In the genomic region with DNA sequence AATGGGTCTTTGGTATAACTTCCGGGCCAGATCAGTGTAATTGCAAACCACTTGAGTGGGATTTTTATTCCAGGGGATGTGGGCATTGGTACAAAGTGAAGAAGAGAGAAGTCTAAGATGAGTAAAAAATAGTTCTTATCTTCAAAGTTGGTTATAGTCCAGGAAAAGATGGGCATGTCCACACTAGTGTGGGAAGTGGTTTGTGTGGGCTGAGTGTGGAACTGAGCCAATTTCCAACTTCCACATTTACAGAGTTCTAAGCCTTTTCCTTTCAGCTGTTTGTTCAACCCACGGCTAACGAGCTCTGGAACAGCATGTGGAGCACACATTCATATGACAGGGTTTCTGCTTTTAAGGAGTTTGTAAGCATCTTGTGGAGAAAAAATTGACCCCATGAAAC, we compare ENCODE assay signal across 8 cellular contexts.
DNase-seq lines count a peak whose midpoint lies in the region; ATAC-seq and TF ChIP-seq lines count a peak whose summit lies in the region.
"Had no signal": no experiment of that assay in that cellular context is flagged by ENCODE, and none has a peak within 500 bp of the region (broad histone marks: within the 10 kb centered on the region; RNA-seq: fewer than 3 reads in every experiment).

No MANE protein-coding gene starts in this region.

- peak; percentile 44 for DNase-seq in Jurkat, Clone E6-1 (ENCODE audit: low read depth, low spot score)
- peak; percentile 89 for DNase-seq in SKM-1 treated with dmso at 0.1 percent for 144 hours (lab: John Stamatoyannopoulos, UW; ENCODE audit: unreplicated experiment)
- peak; percentile 14 for DNase-seq in fibroblast of villous mesenchyme (ENCODE audit: low read depth)
- peak; percentile 70 for DNase-seq in sciatic nerve (ENCODE audit: low spot score)
- no peak for DNase-seq in NCI-H2081 treated with DMSO at 0.1 percent for 48 hours (lab: John Stamatoyannopoulos, UW)
- no peak for DNase-seq in NCI-H345 treated with DMSO at 0.1 percent for 48 hours (lab: John Stamatoyannopoulos, UW; ENCODE audit: unreplicated experiment)
- DNase-seq in RKO (ENCODE audit: low spot score), result no peak

- H3K4me3 ChIP-seq in Jurkat, Clone E6-1 (ENCODE audit: low read length), result no peak overlapping the region
- H3K4me3 ChIP-seq in fibroblast of villous mesenchyme (ENCODE audit: low read depth, low read length), result no peak overlapping the region
- H3K4me3 ChIP-seq: Peyer's patch had no signal

- peak; percentile 86 for ATAC-seq in sciatic nerve

- no peak for TF ChIP-seq CTCF in fibroblast of villous mesenchyme (IDR thresholded peaks at IDR 0.05; ENCODE audit: insufficient read depth, low read depth, low read length)

- intact Hi-C loops in sciatic nerve (cut with DNase I), result no loop called here

Comparison
In these comparisons a context has a peak if more than half of its experiments do, and no peak if none do; other contexts are left out.
1. DNase-seq: peak in Jurkat, Clone E6-1 (single experiment), SKM-1 treated with dmso at 0.1 percent for 144 hours (single experiment), fibroblast of villous mesenchyme (single experiment) and sciatic nerve (single experiment); none in NCI-H2081 treated with DMSO at 0.1 percent for 48 hours (single experiment), NCI-H345 treated with DMSO at 0.1 percent for 48 hours (single experiment) and RKO (single experiment).